ENCODE assay signal across 14 cellular contexts in genomic region chr7:119783799-119784198, GRCh38.
DNase-seq lines count a peak whose midpoint lies in the region; ATAC-seq, FAIRE-seq and TF ChIP-seq lines count a peak whose summit lies in the region.
"Had no signal": no experiment of that assay in that cellular context is flagged by ENCODE, and none has a peak within 500 bp of the region (broad histone marks: within the 10 kb centered on the region; RNA-seq: fewer than 3 reads in every experiment).

No MANE protein-coding gene starts in this region.

- DNase-seq in DMS153 treated with DMSO at 0.1 percent for 48 hours (lab: John Stamatoyannopoulos, UW; ENCODE audit: unreplicated experiment) (peak; percentile 22), NCI-H2029 (lab: John Stamatoyannopoulos, UW) (peak; percentile 69), astrocyte (ENCODE audit: low read depth) (peak; percentile 35), hepatic stellate cell (ENCODE audit: low spot score) (peak; percentile 0), hippocampal formation (lab: John Stamatoyannopoulos, UW) (no peak)
- DNase-seq in stimulated activated CD4-positive, alpha-beta T cell treated with anti-CD3 and anti-CD28 coated beads, Interleukin-15, amount 100 ng/mL, for 24 hours: no peak
- DNase-seq: activated CD4-positive, alpha-beta memory T cell treated with anti-CD3 and anti-CD28 coated beads for 36 hours; activated naive CD4-positive, alpha-beta T cell treated with Interleukin-2 at 50 U/mL for 16 hours; mesendoderm; T-helper 17 cell had no signal

- TF ChIP-seq CTCF in astrocyte (IDR thresholded peaks at IDR 0.05; ENCODE audit: insufficient read depth, low read depth, low read length): no peak

- no peaks in the 10 kb centered on the region for H3K27me3 ChIP-seq in astrocyte (ENCODE audit: insufficient read depth, low read length)
- H3K27me3 ChIP-seq: BLaER1, dorsolateral prefrontal cortex had no signal

- ATAC-seq in HG03354 (IDR thresholded peaks at IDR 0.05; ENCODE audit: poor library complexity, severe bottlenecking, unreplicated experiment) (no peak), GM18520 (IDR thresholded peaks at IDR 0.05; ENCODE audit: unreplicated experiment) (no peak)
- ATAC-seq: T-helper 17 cell had no signal

- no peak overlapping the region for H3K4me2 ChIP-seq in astrocyte (ENCODE audit: low read length)
- H3K4me2 ChIP-seq: BLaER1 had no signal

- H3K9me3 Mint-ChIP-seq in astrocyte (ENCODE audit: unreplicated experiment): no peaks in the 10 kb centered on the region

- FAIRE-seq in astrocyte (lab: Jason Lieb, UNC): no peak

- H3K36me3 ChIP-seq in astrocyte (ENCODE audit: insufficient read depth, low read length): no peaks in the 10 kb centered on the region
- H3K36me3 ChIP-seq: BLaER1 had no signal

- no peak overlapping the region for H3K4me3 ChIP-seq in astrocyte (ENCODE audit: insufficient read depth, low read depth, low read length)
- H3K4me3 ChIP-seq: BLaER1, dorsolateral prefrontal cortex had no signal

- H2AFZ ChIP-seq in astrocyte (ENCODE audit: low read depth, low read length): no peak overlapping the region

- H3K36me3 Mint-ChIP-seq in astrocyte (ENCODE audit: low read depth, unreplicated experiment): no peaks in the 10 kb centered on the region
- H3K36me3 Mint-ChIP-seq: activated CD4-positive, alpha-beta memory T cell treated with anti-CD3 and anti-CD28 coated beads for 36 hours had no signal

- no peaks in the 10 kb centered on the region for H3K4me1 Mint-ChIP-seq in astrocyte (ENCODE audit: low read depth, unreplicated experiment)
- H3K4me1 Mint-ChIP-seq: T-helper 17 cell had no signal

- H3K4me1 ChIP-seq in astrocyte (ENCODE audit: insufficient read depth, low read length): no peaks in the 10 kb centered on the region
- H3K4me1 ChIP-seq: BLaER1 had no signal

- H4K20me1 ChIP-seq in astrocyte (ENCODE audit: insufficient read depth, low read length): no peaks in the 10 kb centered on the region
- H4K20me1 ChIP-seq: BLaER1 had no signal

- no peaks in the 10 kb centered on the region for H3K79me2 ChIP-seq in astrocyte (ENCODE audit: insufficient read depth, low read length)

- no peaks in the 10 kb centered on the region for H3K9me3 ChIP-seq in astrocyte (ENCODE audit: insufficient read depth, low read depth, low read length)
- H3K9me3 ChIP-seq: BLaER1 had no signal

- H3K27me3 Mint-ChIP-seq in astrocyte (ENCODE audit: low read depth, unreplicated experiment): no peaks in the 10 kb centered on the region
- H3K27me3 Mint-ChIP-seq: activated CD4-positive, alpha-beta memory T cell treated with anti-CD3 and anti-CD28 coated beads for 36 hours; T-helper 17 cell had no signal

- no peak overlapping the region for H3K4me3 Mint-ChIP-seq in astrocyte (ENCODE audit: unreplicated experiment)
- H3K4me3 Mint-ChIP-seq: activated CD4-positive, alpha-beta memory T cell treated with anti-CD3 and anti-CD28 coated beads for 36 hours; T-helper 17 cell had no signal

- H3K27ac Mint-ChIP-seq in astrocyte (ENCODE audit: unreplicated experiment): peak overlapping the region; percentile 63
- H3K27ac Mint-ChIP-seq: activated CD4-positive, alpha-beta memory T cell treated with anti-CD3 and anti-CD28 coated beads for 36 hours; T-helper 17 cell had no signal

- H3K9ac ChIP-seq in astrocyte (ENCODE audit: low read length): no peak overlapping the region
- H3K9ac ChIP-seq: BLaER1 had no signal

- H3K27ac ChIP-seq in astrocyte (ENCODE audit: low read depth, low read length): no peak overlapping the region
- H3K27ac ChIP-seq: BLaER1, dorsolateral prefrontal cortex had no signal

Comparison
In these comparisons a context has a peak if more than half of its experiments do, and no peak if none do; other contexts are left out.
1. DNase-seq: peak in DMS153 treated with DMSO at 0.1 percent for 48 hours (single experiment), NCI-H2029 (single experiment), astrocyte (single experiment) and hepatic stellate cell (single experiment); none in stimulated activated CD4-positive, alpha-beta T cell treated with anti-CD3 and anti-CD28 coated beads, Interleukin-15, amount 100 ng/mL, for 24 hours (single experiment) and hippocampal formation (0 of 2).